ENCODE assay signal across 9 cellular contexts in genomic region chr16:30352488-30353401, GRCh38. TPM values are rescaled to one million over a fixed set of nuclear protein-coding genes. Genes with fewer than 3 reads are reported as not detected.
DNase-seq lines count a peak whose midpoint lies in the region; ATAC-seq, FAIRE-seq and TF ChIP-seq lines count a peak whose summit lies in the region.
"Had no signal": no experiment of that assay in that cellular context is flagged by ENCODE, and none has a peak within 500 bp of the region (broad histone marks: within the 10 kb centered on the region; RNA-seq: fewer than 3 reads in every experiment).

No MANE protein-coding gene starts in this region.

- in situ Hi-C loops in gastrocnemius medialis (cut with MboI; ENCODE audit: low sequenced_read_pairs in 4 of 4) = loop anchor here in 2 of 4 donors (25.0 kb wide), 2 partner anchors 265 to 290 kb away; partner anchors contain the start of genes ALDOA (in 1 of the 2), PPP4C (in 1 of the 2), TBX6 (in 1 of the 2) and YPEL3 (in 1 of the 2)

- peaks cover 67% of the 10 kb centered on the region for H3K4me1 Mint-ChIP-seq in activated B cell treated with CpG ODN at 0.5 μM for 24 hours

- no peak for DNase-seq in activated B cell treated with CpG ODN at 0.5 μM for 24 hours
- no peak for DNase-seq in gastrocnemius medialis
- DNase-seq in HTR-8/SVneo (ENCODE audit: insufficient read length, low spot score) = no peak
- no peak for DNase-seq in NOMO-1 (lab: John Stamatoyannopoulos, UW; ENCODE audit: unreplicated experiment in 2 of 2)
- DNase-seq in T-helper 9 cell = no peak
- DNase-seq: KG1 had no signal

- peak; percentile 32 for TF ChIP-seq CTCF in GM12873 (IDR thresholded peaks at IDR 0.05; ENCODE audit: insufficient read depth, low read depth, low read length, missing control alignments)
- TF ChIP-seq CTCF in activated B cell treated with CpG ODN at 0.5 μM for 24 hours (IDR thresholded peaks at IDR 0.05) = no peak
- peak in 1 of 4 experiments; percentile 12 for TF ChIP-seq CTCF in gastroesophageal sphincter (IDR thresholded peaks at IDR 0.05)
- TF ChIP-seq CTCF in gastrocnemius medialis (IDR thresholded peaks at IDR 0.05 in 4 of 5, conservative IDR thresholded peaks at IDR 0.05 in 1 of 5) = peak in 3 of 5 experiments; percentile 15 to 25 (median 20)

- H3K9me3 Mint-ChIP-seq in activated B cell treated with CpG ODN at 0.5 μM for 24 hours = no peaks in the 10 kb centered on the region

- peaks cover 66% of the 10 kb centered on the region for H3K36me3 Mint-ChIP-seq in activated B cell treated with CpG ODN at 0.5 μM for 24 hours (ENCODE audit: low read depth)

- no peak for TF ChIP-seq POLR2A in gastroesophageal sphincter (IDR thresholded peaks at IDR 0.05)
- TF ChIP-seq POLR2A in gastrocnemius medialis (IDR thresholded peaks at IDR 0.05) = no peak

- H3K27me3 ChIP-seq in gastroesophageal sphincter = no peaks in the 10 kb centered on the region
- H3K27me3 ChIP-seq in gastrocnemius medialis = no peaks in the 10 kb centered on the region

- POLR2A ChIA-PET in activated B cell treated with CpG ODN at 0.5 μM for 24 hours (lab: Charles Lee) = interaction anchor here (0.7 to 4.4 kb wide), 2 partner anchors 18 to 169 kb away, joined by 3 to 26 read pairs; no protein-coding TSS in a partner anchor

- 82 to 92% methylated on average over 7 of the region's 14 CpGs for WGBS in gastroesophageal sphincter (ENCODE audit: low coverage in 1 of 2), 2 donors

- peak overlapping the region in 3 of 4 donors; percentile 87 to 100 (median 94) for H3K27ac ChIP-seq in gastroesophageal sphincter
- peak overlapping the region; percentile 92 to 97 (median 94) for H3K27ac ChIP-seq in gastrocnemius medialis

- ATAC-seq in activated B cell treated with CpG ODN at 0.5 μM for 24 hours (ENCODE audit: low read depth) (no peak), gastroesophageal sphincter (no peak), gastrocnemius medialis (no peak), GM19455 (IDR thresholded peaks at IDR 0.05; ENCODE audit: unreplicated experiment) (no peak)

- H3K36me3 ChIP-seq in gastroesophageal sphincter = peaks cover 0 to 62% of the 10 kb centered on the region in 2 donors
- peaks cover 0 to 23% of the 10 kb centered on the region in 2 donors for H3K36me3 ChIP-seq in gastrocnemius medialis

- H3K4me3 Mint-ChIP-seq in activated B cell treated with CpG ODN at 0.5 μM for 24 hours = peak overlapping the region; percentile 24

- H3K9me3 ChIP-seq in gastroesophageal sphincter (no peaks in the 10 kb centered on the region), gastrocnemius medialis (no peaks in the 10 kb centered on the region)

- no peak for TF ChIP-seq EP300 in gastroesophageal sphincter (IDR thresholded peaks at IDR 0.05)

- no peaks in the 10 kb centered on the region for H3K27me3 Mint-ChIP-seq in activated B cell treated with CpG ODN at 0.5 μM for 24 hours

- CTCF ChIA-PET in activated B cell treated with CpG ODN at 0.5 μM for 24 hours (lab: Charles Lee) = interaction anchor here (2.7 kb wide), 1 partner anchor 57 kb away, joined by 10 read pairs; no protein-coding TSS in a partner anchor

- intact Hi-C loops in activated B cell treated with CpG ODN at 0.5 μM for 24 hours (cut with micrococcal nuclease) = no loop called here
- intact Hi-C loops in gastrocnemius medialis (cut with DNase I; ENCODE audit: low total_unique reads) = no loop called here

- FAIRE-seq in HTR-8/SVneo (lab: Jason Lieb, UNC) = no peak

- peaks cover 3 to 54% (median 40%) of the 10 kb centered on the region in 3 donors for H3K4me1 ChIP-seq in gastroesophageal sphincter
- H3K4me1 ChIP-seq in gastrocnemius medialis = peaks cover 43 to 48% of the 10 kb centered on the region in 2 donors

- no peak overlapping the region for H3K27ac Mint-ChIP-seq in activated B cell treated with CpG ODN at 0.5 μM for 24 hours

- H3K4me3 ChIP-seq in gastroesophageal sphincter (no peak overlapping the region), gastrocnemius medialis (no peak overlapping the region)

RNA-seq across cellular contexts. Expression of gene CD2BP2, which starts 2.4 kb away (rescaled TPM):
- total RNA-seq in activated B cell treated with CpG ODN at 0.5 μM for 24 hours = 87.8 and 88.0 TPM in 2 replicates
- total RNA-seq in gastroesophageal sphincter = 10 to 100 TPM; 43.1 to 68.1 (median 54.3) TPM
- 10 to 100 TPM; 33.4 to 53.8 (median 40.9) TPM for total RNA-seq in gastrocnemius medialis

RNA-seq across cellular contexts. Expression of gene TBC1D10B, which starts 17.5 kb away (rescaled TPM):
- total RNA-seq in activated B cell treated with CpG ODN at 0.5 μM for 24 hours = 46.3 and 50.2 TPM in 2 replicates
- total RNA-seq in gastroesophageal sphincter = 10 to 100 TPM; 17.1 to 40.9 (median 20.4) TPM
- total RNA-seq in gastrocnemius medialis = 10 to 100 TPM; 35.3 to 52.6 (median 43.6) TPM

RNA-seq across cellular contexts. Expression of gene MYL11, which starts 21.9 kb away (rescaled TPM):
- total RNA-seq in activated B cell treated with CpG ODN at 0.5 μM for 24 hours (not detected in 2 replicates), gastroesophageal sphincter (not detected), gastrocnemius medialis (1,000 to 10,000 TPM; 1,053 to 4,879 (median 1,942) TPM)

RNA-seq across cellular contexts. Expression of gene SEPTIN1, which starts 29.6 kb away (rescaled TPM):
- total RNA-seq in activated B cell treated with CpG ODN at 0.5 μM for 24 hours (192 and 199 TPM in 2 replicates), gastroesophageal sphincter (1 to 10 TPM in 2 of 4 donors, under 1 TPM in 2; 0.59 to 2.2 (median 1.2) TPM), gastrocnemius medialis (under 1 TPM in 1 of 4 donors, not detected in 3; 0.65 TPM)

RNA-seq across cellular contexts. Expression of gene ZNF48, which starts 42.5 kb away (rescaled TPM):
- total RNA-seq in activated B cell treated with CpG ODN at 0.5 μM for 24 hours (11.7 and 13.0 TPM in 2 replicates), gastroesophageal sphincter (10 to 100 TPM in 3 of 4 donors, 1 to 10 TPM in 1; 7.9 to 17.5 (median 12.2) TPM), gastrocnemius medialis (10 to 100 TPM in 2 of 4 donors, 1 to 10 TPM in 2; 4.4 to 12.7 (median 8.7) TPM)

Comparison
In these comparisons a context has a peak if more than half of its experiments do, and no peak if none do; other contexts are left out.
1. RNA of gene MYL11, which starts 21.9 kb away (total RNA-seq): 1,053 to 4,879 TPM in gastrocnemius medialis; not detected in activated B cell treated with CpG ODN at 0.5 μM for 24 hours and not detected in gastroesophageal sphincter; every median in the first group is over 100 times any median in the second.